In genomic region chr18:46140173-46140572, GRCh38 we compare ENCODE assay signal across 7 cellular contexts.
"Had no signal": no experiment of that assay in that cellular context is flagged by ENCODE, and none has a peak within 500 bp of the region (broad histone marks: within the 10 kb centered on the region; RNA-seq: fewer than 3 reads in every experiment).

No MANE protein-coding gene starts in this region.

- H3K27me3 Mint-ChIP-seq: IgD-negative memory B cell had no signal

- H3K4me3 ChIP-seq: GM23338 had no signal

- ATAC-seq: GM23338, HepG2 had no signal

- H3K9me3 Mint-ChIP-seq: GM23338, H9, HFFc6, IgD-negative memory B cell had no signal

- DNase-seq: H9, HCEC 1CT, HFFc6 had no signal

- H3K4me3 Mint-ChIP-seq: GM23338, H9, HFFc6, IgD-negative memory B cell had no signal

- H3K27ac Mint-ChIP-seq: GM23338, H9, HFFc6, IgD-negative memory B cell had no signal

- H3K27ac ChIP-seq: HL-60 had no signal
